9 cellular contexts compared by ENCODE assay signal in the genomic region with DNA sequence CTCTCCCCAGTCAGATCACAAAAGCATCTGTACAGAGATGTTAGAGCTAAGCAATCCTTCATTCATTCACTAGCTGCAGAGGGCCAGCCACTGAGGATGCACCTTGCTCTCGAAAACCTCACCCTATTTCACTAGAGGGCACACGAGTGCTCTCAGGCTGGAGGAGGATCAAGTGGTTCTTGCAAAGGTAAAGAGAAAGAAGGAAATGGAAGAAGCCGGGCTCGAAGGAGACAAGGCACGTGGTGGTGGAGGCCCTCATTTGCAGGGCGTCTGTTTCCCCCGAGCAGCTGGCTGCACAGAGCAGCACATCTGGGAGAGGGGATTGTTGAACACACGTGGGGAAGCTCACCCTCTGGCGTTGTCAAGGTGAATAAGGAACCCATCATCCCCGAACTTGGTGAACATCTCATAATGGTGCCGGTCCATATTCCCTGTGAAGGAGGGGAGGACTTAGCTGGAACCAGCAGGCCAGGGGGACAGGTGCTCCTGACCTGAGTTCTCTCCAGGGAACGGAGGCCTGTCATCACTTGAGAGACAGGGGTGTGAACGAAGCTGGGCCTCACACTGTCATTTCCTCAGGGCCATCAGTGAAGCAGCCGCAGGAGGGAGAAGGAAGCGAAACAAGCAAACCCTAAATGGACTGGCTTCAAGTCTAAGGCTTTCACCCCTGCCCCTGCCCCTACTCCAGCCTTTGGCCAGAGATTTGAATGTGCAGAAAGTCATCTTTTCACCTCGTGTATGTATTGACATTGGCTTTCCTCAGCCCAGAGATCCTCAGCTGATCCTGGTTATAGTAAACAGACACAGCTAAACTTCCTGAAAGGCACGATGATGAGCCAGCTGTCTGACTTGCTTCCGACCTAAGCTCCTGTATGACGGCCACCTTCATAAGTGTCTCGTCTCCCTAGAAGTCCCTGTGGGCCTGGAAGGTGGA. TPM values are rescaled to one million over a fixed set of nuclear protein-coding genes. Genes with fewer than 3 reads are reported as not detected.
DNase-seq lines count a peak whose midpoint lies in the region; ATAC-seq and TF ChIP-seq lines count a peak whose summit lies in the region.
"Had no signal": no experiment of that assay in that cellular context is flagged by ENCODE, and none has a peak within 500 bp of the region (broad histone marks: within the 10 kb centered on the region; RNA-seq: fewer than 3 reads in every experiment).

No MANE protein-coding gene starts in this region.

- peaks cover 27% of the 10 kb centered on the region for H3K36me3 Mint-ChIP-seq in activated T-helper 2 cell treated with anti-CD3 and anti-CD28 coated beads, Interferon-gamma antibody, Interleukin-2, Interleukin-4, amounts not matched to agents 10 μg/mL and 5 μg/mL and 100 μg/mL, durations not matched to agents 14 hours and 24 hours and 36 hours (ENCODE audit: low read depth)
- peaks cover 13% of the 10 kb centered on the region for H3K36me3 Mint-ChIP-seq in effector memory CD8-positive, alpha-beta T cell (ENCODE audit: insufficient read depth)

- no peak for TF ChIP-seq POLR2A in GM18505 (IDR thresholded peaks at IDR 0.05; ENCODE audit: borderline replicate concordance, extremely low read depth, insufficient read depth, insufficient read length)

- peak overlapping the region; percentile 12 for H3K27ac Mint-ChIP-seq in activated T-helper 2 cell treated with anti-CD3 and anti-CD28 coated beads, Interferon-gamma antibody, Interleukin-2, Interleukin-4, amounts not matched to agents 10 μg/mL and 5 μg/mL and 100 μg/mL, durations not matched to agents 14 hours and 24 hours and 36 hours
- H3K27ac Mint-ChIP-seq in effector memory CD8-positive, alpha-beta T cell, result peak overlapping the region in 1 of 2 donors; percentile 26

- no peak overlapping the region for H3K4me3 Mint-ChIP-seq in activated T-helper 2 cell treated with anti-CD3 and anti-CD28 coated beads, Interferon-gamma antibody, Interleukin-2, Interleukin-4, amounts not matched to agents 10 μg/mL and 5 μg/mL and 100 μg/mL, durations not matched to agents 14 hours and 24 hours and 36 hours (ENCODE audit: low read depth)
- H3K4me3 Mint-ChIP-seq in effector memory CD8-positive, alpha-beta T cell, result no peak overlapping the region

- no peaks in the 10 kb centered on the region for H3K9me3 Mint-ChIP-seq in activated T-helper 2 cell treated with anti-CD3 and anti-CD28 coated beads, Interferon-gamma antibody, Interleukin-2, Interleukin-4, amounts not matched to agents 10 μg/mL and 5 μg/mL and 100 μg/mL, durations not matched to agents 14 hours and 24 hours and 36 hours
- H3K9me3 Mint-ChIP-seq in effector memory CD8-positive, alpha-beta T cell, result no peaks in the 10 kb centered on the region

- peak; percentile 41 for DNase-seq in AG08395 (ENCODE audit: low spot score)
- DNase-seq in activated T-helper 2 cell treated with anti-CD3 and anti-CD28 coated beads, Interferon-gamma antibody, Interleukin-2, Interleukin-4, amounts not matched to agents 10 μg/mL and 5 μg/mL and 100 μg/mL, durations not matched to agents 14 hours and 24 hours and 36 hours (ENCODE audit: low spot score), result no peak
- DNase-seq in left lobe of liver (ENCODE audit: low spot score), result peak; percentile 57
- no peak for DNase-seq in effector memory CD8-positive, alpha-beta T cell
- no peak for DNase-seq in activated effector memory CD4-positive, alpha-beta T cell treated with anti-CD3 and anti-CD28 coated beads, Interleukin-2, amount 50 U/mL, for 16 hours
- DNase-seq: IMR-90 had no signal

- ATAC-seq in GM19351 (IDR thresholded peaks at IDR 0.05; ENCODE audit: unreplicated experiment) (peak; percentile 59), left lobe of liver (peak; percentile 70), HG03442 (IDR thresholded peaks at IDR 0.05; ENCODE audit: unreplicated experiment) (no peak), GM18505 (IDR thresholded peaks at IDR 0.05; ENCODE audit: unreplicated experiment) (no peak)
- no peak for ATAC-seq in effector memory CD8-positive, alpha-beta T cell (replicated peaks)

- no peaks in the 10 kb centered on the region for H3K4me1 Mint-ChIP-seq in activated T-helper 2 cell treated with anti-CD3 and anti-CD28 coated beads, Interferon-gamma antibody, Interleukin-2, Interleukin-4, amounts not matched to agents 10 μg/mL and 5 μg/mL and 100 μg/mL, durations not matched to agents 14 hours and 24 hours and 36 hours (ENCODE audit: low read depth)
- no peaks in the 10 kb centered on the region for H3K4me1 Mint-ChIP-seq in effector memory CD8-positive, alpha-beta T cell (ENCODE audit: low read depth in 2 of 2)

- intact Hi-C loops in activated T-helper 2 cell treated with anti-CD3 and anti-CD28 coated beads, Interferon-gamma antibody, Interleukin-2, Interleukin-4, amounts not matched to agents 10 μg/mL and 5 μg/mL and 100 μg/mL, durations not matched to agents 14 hours and 24 hours and 36 hours (cut with micrococcal nuclease), result loop anchor here (10.0 kb wide), 2 partner anchors 75 to 225 kb away; no protein-coding TSS in a partner anchor

- H3K27me3 Mint-ChIP-seq in activated T-helper 2 cell treated with anti-CD3 and anti-CD28 coated beads, Interferon-gamma antibody, Interleukin-2, Interleukin-4, amounts not matched to agents 10 μg/mL and 5 μg/mL and 100 μg/mL, durations not matched to agents 14 hours and 24 hours and 36 hours (ENCODE audit: low read depth), result no peaks in the 10 kb centered on the region
- H3K27me3 Mint-ChIP-seq in effector memory CD8-positive, alpha-beta T cell, result no peaks in the 10 kb centered on the region

RNA-seq across cellular contexts. Expression of gene PRKAR1A, which starts 27.6 kb away (rescaled TPM):
- total RNA-seq in activated T-helper 2 cell treated with anti-CD3 and anti-CD28 coated beads, Interferon-gamma antibody, Interleukin-2, Interleukin-4, amounts not matched to agents 10 μg/mL and 5 μg/mL and 100 μg/mL, durations not matched to agents 14 hours and 24 hours and 36 hours, result 263 and 265 TPM in 2 replicates
- total RNA-seq in left lobe of liver, result 116 TPM

Comparison
In these comparisons a context has a peak if more than half of its experiments do, and no peak if none do; other contexts are left out.
1. DNase-seq: peak in AG08395 (single experiment) and left lobe of liver (single experiment); none in activated T-helper 2 cell treated with anti-CD3 and anti-CD28 coated beads, Interferon-gamma antibody, Interleukin-2, Interleukin-4, amounts not matched to agents 10 μg/mL and 5 μg/mL and 100 μg/mL, durations not matched to agents 14 hours and 24 hours and 36 hours (single experiment), effector memory CD8-positive, alpha-beta T cell (0 of 3) and activated effector memory CD4-positive, alpha-beta T cell treated with anti-CD3 and anti-CD28 coated beads, Interleukin-2, amount 50 U/mL, for 16 hours (single experiment).
2. ATAC-seq: peak in GM19351 (single experiment) and left lobe of liver (single experiment); none in effector memory CD8-positive, alpha-beta T cell (single experiment), HG03442 (single experiment) and GM18505 (single experiment).